In genomic region chr17:45296833-45297124, GRCh38 we compare ENCODE assay signal across 12 cellular contexts. TPM values are rescaled to one million over a fixed set of nuclear protein-coding genes. Genes with fewer than 3 reads are reported as not detected.
DNase-seq lines count a peak whose midpoint lies in the region; ATAC-seq and TF ChIP-seq lines count a peak whose summit lies in the region.
"Had no signal": no experiment of that assay in that cellular context is flagged by ENCODE, and none has a peak within 500 bp of the region (broad histone marks: within the 10 kb centered on the region; RNA-seq: fewer than 3 reads in every experiment).

No MANE protein-coding gene starts in this region.

- CTCF ChIA-PET in HEK293T (lab: Yijun Ruan, JAX) = interaction anchor here (0.6 kb wide), 1 partner anchor 49 kb away, joined by 3 read pairs; no protein-coding TSS in a partner anchor

- H3K4me1 Mint-ChIP-seq in T-helper 1 cell treated with Interleukin-12 subunit alpha and Interleukin-12 subunit beta and Interleukin-4 antibody, amounts not matched to agents 30 μg/mL and 1 μg/mL, for 36 hours (ENCODE audit: low read depth) = peaks cover 73% of the 10 kb centered on the region
- H3K4me1 Mint-ChIP-seq in central memory CD8-positive, alpha-beta T cell = peaks cover 81% of the 10 kb centered on the region

- intact Hi-C loops in gastrocnemius medialis (cut with DNase I; ENCODE audit: low total_unique reads) = loop anchor here (10.0 kb wide), 1 partner anchor 1522 kb away; the partner anchor contains the start of gene DUSP3

- TF ChIP-seq POLR2A in gastrocnemius medialis (IDR thresholded peaks at IDR 0.05) = no peak

- ATAC-seq in central memory CD8-positive, alpha-beta T cell (replicated peaks; ENCODE audit: extremely low read depth, poor library complexity, severe bottlenecking) = no peak
- ATAC-seq in gastrocnemius medialis (no peak), HG03460 (IDR thresholded peaks at IDR 0.05; ENCODE audit: unreplicated experiment) (no peak)

- no peak overlapping the region for H2AFZ ChIP-seq in OCI-LY3 (ENCODE audit: low read depth, low read length)
- no peak overlapping the region for H2AFZ ChIP-seq in osteoblast (ENCODE audit: low read length)

- peak overlapping the region; percentile 84 for H3K27ac ChIP-seq in OCI-LY3 (ENCODE audit: low read length)
- H3K27ac ChIP-seq in gastrocnemius medialis = peak overlapping the region; percentile 88 to 98 (median 94)
- H3K27ac ChIP-seq in osteoblast (ENCODE audit: low read depth, low read length) = no peak overlapping the region

- H4K20me1 ChIP-seq in OCI-LY3 (ENCODE audit: insufficient read depth, low read length) = peaks cover 91% of the 10 kb centered on the region
- H4K20me1 ChIP-seq in osteoblast (ENCODE audit: insufficient read depth, low read length) = peaks cover 74% of the 10 kb centered on the region

- H3K27me3 ChIP-seq in OCI-LY3 (ENCODE audit: low read depth, low read length) (no peaks in the 10 kb centered on the region), gastrocnemius medialis (no peaks in the 10 kb centered on the region), osteoblast (ENCODE audit: insufficient read depth, low read length) (no peaks in the 10 kb centered on the region)
- H3K27me3 ChIP-seq: suprapubic skin had no signal

- 0 out of 2 replicates have a peak overlapping the region, but pooled peaks have one; percentile 2 for H3K4me3 ChIP-seq in OCI-LY3 (ENCODE audit: low read length)
- no peak overlapping the region for H3K4me3 ChIP-seq in gastrocnemius medialis
- H3K4me3 ChIP-seq in osteoblast (ENCODE audit: insufficient read depth, low read length) = no peak overlapping the region
- H3K4me3 ChIP-seq: suprapubic skin had no signal

- in situ Hi-C loops in gastrocnemius medialis (cut with MboI; ENCODE audit: low sequenced_read_pairs in 4 of 4) = no loop called here

- H3K4me1 ChIP-seq in OCI-LY3 (ENCODE audit: low read length) = peaks cover 99% of the 10 kb centered on the region
- H3K4me1 ChIP-seq in gastrocnemius medialis = peaks cover 95 to 99% of the 10 kb centered on the region in 2 donors
- H3K4me1 ChIP-seq in osteoblast (ENCODE audit: insufficient read depth, low read length) = peaks cover 57% of the 10 kb centered on the region

- POLR2A ChIA-PET in HEK293T (lab: Yijun Ruan, JAX) = no interaction called here

- H3K9me3 Mint-ChIP-seq in T-helper 1 cell treated with Interleukin-12 subunit alpha and Interleukin-12 subunit beta and Interleukin-4 antibody, amounts not matched to agents 30 μg/mL and 1 μg/mL, for 36 hours = no peaks in the 10 kb centered on the region
- no peaks in the 10 kb centered on the region for H3K9me3 Mint-ChIP-seq in central memory CD8-positive, alpha-beta T cell

- DNase-seq in T-helper 1 cell (no peak), gastrocnemius medialis (no peak), HEK293T (ENCODE audit: extremely low spot score) (no peak), osteoblast (ENCODE audit: insufficient read length, low spot score, missing footprints) (no peak)
- no peak for DNase-seq in central memory CD8-positive, alpha-beta T cell (ENCODE audit: low spot score in 2 of 2)
- DNase-seq: midbrain, RPMI8226 had no signal

- no peak overlapping the region for H3K4me3 Mint-ChIP-seq in T-helper 1 cell treated with Interleukin-12 subunit alpha and Interleukin-12 subunit beta and Interleukin-4 antibody, amounts not matched to agents 30 μg/mL and 1 μg/mL, for 36 hours
- H3K4me3 Mint-ChIP-seq in central memory CD8-positive, alpha-beta T cell = peak overlapping the region; percentile 46

- peaks cover 19% of the 10 kb centered on the region for H3K36me3 Mint-ChIP-seq in T-helper 1 cell treated with Interleukin-12 subunit alpha and Interleukin-12 subunit beta and Interleukin-4 antibody, amounts not matched to agents 30 μg/mL and 1 μg/mL, for 36 hours (ENCODE audit: low read depth)
- peaks cover 17% of the 10 kb centered on the region for H3K36me3 Mint-ChIP-seq in central memory CD8-positive, alpha-beta T cell (ENCODE audit: insufficient read depth)

- peak overlapping the region; percentile 80 for H3K27ac Mint-ChIP-seq in T-helper 1 cell treated with Interleukin-12 subunit alpha and Interleukin-12 subunit beta and Interleukin-4 antibody, amounts not matched to agents 30 μg/mL and 1 μg/mL, for 36 hours
- H3K27ac Mint-ChIP-seq in central memory CD8-positive, alpha-beta T cell (ENCODE audit: low read depth) = peak overlapping the region; percentile 63

- H3K4me2 ChIP-seq in OCI-LY3 (ENCODE audit: low read length) (peak overlapping the region; percentile 59), osteoblast (ENCODE audit: insufficient read depth, low read length) (no peak overlapping the region)

- H3K36me3 ChIP-seq in OCI-LY3 (replicated peaks; ENCODE audit: low read depth, low read length) = peaks cover 45% of the 10 kb centered on the region
- H3K36me3 ChIP-seq in gastrocnemius medialis = no peaks in the 10 kb centered on the region
- peaks cover 13% of the 10 kb centered on the region for H3K36me3 ChIP-seq in osteoblast (ENCODE audit: insufficient read depth, low read length)
- H3K36me3 ChIP-seq: suprapubic skin had no signal

- no peak overlapping the region for H3K9ac ChIP-seq in OCI-LY3 (ENCODE audit: low read length)

- H3K9me3 ChIP-seq in OCI-LY3 (ENCODE audit: insufficient read depth, low read length) (no peaks in the 10 kb centered on the region), gastrocnemius medialis (no peaks in the 10 kb centered on the region), osteoblast (ENCODE audit: low read depth, low read length) (no peaks in the 10 kb centered on the region)
- H3K9me3 ChIP-seq: suprapubic skin had no signal

- no peaks in the 10 kb centered on the region for H3K27me3 Mint-ChIP-seq in T-helper 1 cell treated with Interleukin-12 subunit alpha and Interleukin-12 subunit beta and Interleukin-4 antibody, amounts not matched to agents 30 μg/mL and 1 μg/mL, for 36 hours (ENCODE audit: low read depth)
- H3K27me3 Mint-ChIP-seq in central memory CD8-positive, alpha-beta T cell = no peaks in the 10 kb centered on the region

- TF ChIP-seq CTCF in OCI-LY3 (IDR thresholded peaks at IDR 0.05; ENCODE audit: low read depth, low read length) (no peak), gastrocnemius medialis (IDR thresholded peaks at IDR 0.05 in 4 of 5, conservative IDR thresholded peaks at IDR 0.05 in 1 of 5) (no peak), osteoblast (IDR thresholded peaks at IDR 0.05; ENCODE audit: extremely low read depth, low read depth, low read length) (no peak)

- peaks cover 100% of the 10 kb centered on the region for H3K79me2 ChIP-seq in OCI-LY3 (ENCODE audit: low read length)
- H3K79me2 ChIP-seq in osteoblast (ENCODE audit: insufficient read depth, low read length) = peaks cover 76% of the 10 kb centered on the region

TF ChIP-seq in HEK293T, 16 proteins besides CTCF, POLR2A, EP300 and RAD21:
- TF ChIP-seq LEF1 (IDR thresholded peaks at IDR 0.05; ENCODE audit: borderline replicate concordance) = no peak
- TF ChIP-seq CTBP1 (IDR thresholded peaks at IDR 0.05; ENCODE audit: borderline replicate concordance) = no peak
- no peak for TF ChIP-seq FOXA1 (IDR thresholded peaks at IDR 0.05)
- TF ChIP-seq SUZ12 (IDR thresholded peaks at IDR 0.05) = no peak
- TF ChIP-seq ZNF384 (IDR thresholded peaks at IDR 0.05) = no peak
- no peak for TF ChIP-seq FOXK2 (IDR thresholded peaks at IDR 0.05)
- no peak for TF ChIP-seq BHLHE40 (IDR thresholded peaks at IDR 0.05; ENCODE audit: borderline replicate concordance)
- TF ChIP-seq TARDBP (IDR thresholded peaks at IDR 0.05) = no peak
- TF ChIP-seq SP1 (IDR thresholded peaks at IDR 0.05) = no peak
- no peak for TF ChIP-seq ELF4 (IDR thresholded peaks at IDR 0.05)
- no peak for TF ChIP-seq NFRKB (IDR thresholded peaks at IDR 0.05)
- TF ChIP-seq PKNOX1 (IDR thresholded peaks at IDR 0.05) = no peak
- TF ChIP-seq L3MBTL2 (conservative IDR thresholded peaks at IDR 0.05) = no peak
- TF ChIP-seq HDGF (IDR thresholded peaks at IDR 0.05; ENCODE audit: borderline replicate concordance) = no peak
- TF ChIP-seq FOXM1 (IDR thresholded peaks at IDR 0.05; ENCODE audit: borderline replicate concordance) = no peak
- TF ChIP-seq ARNT (IDR thresholded peaks at IDR 0.05) = no peak

RNA-seq across cellular contexts. Expression of gene MAP3K14, which starts 20.0 kb away (rescaled TPM):
- total RNA-seq in gastrocnemius medialis = 10 to 100 TPM; 18.0 to 62.8 (median 34.0) TPM
- 2.7 and 3.6 TPM in 2 replicates for total RNA-seq in osteoblast

RNA-seq across cellular contexts. Expression of gene SPATA32, which starts 34.9 kb away (rescaled TPM):
- not detected for total RNA-seq in gastrocnemius medialis
- not detected in 2 replicates for total RNA-seq in osteoblast
- total RNA-seq: A673, suprapubic skin had no signal
